Comparison of ENCODE assay signal across 16 cellular contexts in the genomic region with DNA sequence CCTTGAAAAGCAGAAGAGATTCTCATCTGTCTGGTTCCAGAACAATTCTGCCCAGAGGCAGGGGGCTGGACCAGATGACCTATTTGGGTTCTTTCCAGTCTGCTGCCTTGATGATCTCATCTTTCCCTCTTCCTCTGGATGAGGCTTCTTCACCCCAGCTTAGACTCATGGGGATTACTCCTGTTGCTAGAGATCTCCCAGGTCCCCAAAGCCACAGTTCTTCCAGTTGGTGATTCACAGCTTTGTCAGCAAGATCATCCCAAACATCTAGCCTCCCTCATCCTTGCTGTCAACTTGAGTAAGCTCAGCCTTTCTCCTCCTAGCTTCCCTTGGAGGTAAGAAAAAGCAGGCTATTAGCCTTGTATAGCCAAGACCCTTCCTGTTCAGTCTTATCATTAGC.
DNase-seq lines count a peak whose midpoint lies in the region; FAIRE-seq and TF ChIP-seq lines count a peak whose summit lies in the region.
"Had no signal": no experiment of that assay in that cellular context is flagged by ENCODE, and none has a peak within 500 bp of the region (broad histone marks: within the 10 kb centered on the region; RNA-seq: fewer than 3 reads in every experiment).

No MANE protein-coding gene starts in this region.

- H3K9me3 ChIP-seq in ascending aorta (no peaks in the 10 kb centered on the region), SJCRH30 (replicated peaks) (no peaks in the 10 kb centered on the region)
- H3K9me3 ChIP-seq: adrenal gland; BLaER1 treated with 17β-estradiol and CSF1 and Interleukin-3, amounts not matched to agents 10 nM and 100 nM; colonic mucosa had no signal

- H3K4me1 ChIP-seq in ascending aorta (no peaks in the 10 kb centered on the region), SJCRH30 (no peaks in the 10 kb centered on the region)
- H3K4me1 ChIP-seq: adrenal gland; BLaER1 treated with 17β-estradiol and CSF1 and Interleukin-3, amounts not matched to agents 10 nM and 100 nM; colonic mucosa had no signal

- H3K36me3 ChIP-seq in ascending aorta (no peaks in the 10 kb centered on the region), SJCRH30 (no peaks in the 10 kb centered on the region)
- H3K36me3 ChIP-seq: adrenal gland; BLaER1 treated with 17β-estradiol and CSF1 and Interleukin-3, amounts not matched to agents 10 nM and 100 nM; colonic mucosa; WERI-Rb-1 had no signal

- H3K27me3 ChIP-seq in ascending aorta (no peaks in the 10 kb centered on the region), SJCRH30 (no peaks in the 10 kb centered on the region)
- H3K27me3 ChIP-seq: colonic mucosa had no signal

- no peak for TF ChIP-seq CTCF in ascending aorta (IDR thresholded peaks at IDR 0.05)

- peak; percentile 80 for DNase-seq in EH (ENCODE audit: low read depth)
- peak; percentile 64 for DNase-seq in RCC 7860 (ENCODE audit: low spot score)
- peak; percentile 2 for DNase-seq in fibroblast of gingiva (ENCODE audit: low read depth)
- peak; percentile 5 for DNase-seq in myocyte (ENCODE audit: low read depth)
- no peak for DNase-seq in ascending aorta (ENCODE audit: low spot score in 2 of 2)
- no peak for DNase-seq in SJCRH30
- DNase-seq in OCI-M1 (lab: John Stamatoyannopoulos, UW) = no peak
- DNase-seq in stimulated activated naive CD4-positive, alpha-beta T cell (lab: John Stamatoyannopoulos, UW) = no peak
- DNase-seq: activated CD8-positive, alpha-beta T cell treated with anti-CD3 and anti-CD28 coated beads, Interleukin-2, amount 10 ng/mL, durations not matched to agents 7 days and 5 days; adrenal gland; colonic mucosa; NCI-H2029; NCI-H524 treated with DMSO at 0.1 percent for 48 hours; PC-9; WERI-Rb-1 had no signal

- FAIRE-seq in RCC 7860 (lab: Jason Lieb, UNC) = no peak

- intact Hi-C loops in ascending aorta (cut with DNase I) = no loop called here

- no peak overlapping the region for H3K4me3 ChIP-seq in ascending aorta
- H3K4me3 ChIP-seq in SJCRH30 = no peak overlapping the region
- H3K4me3 ChIP-seq: adrenal gland; BLaER1 treated with 17β-estradiol and CSF1 and Interleukin-3, amounts not matched to agents 10 nM and 100 nM; colonic mucosa; PC-9 had no signal

- H3K27ac ChIP-seq in ascending aorta (no peak overlapping the region), SJCRH30 (no peak overlapping the region)
- H3K27ac ChIP-seq: adrenal gland; BLaER1 treated with 17β-estradiol and CSF1 and Interleukin-3, amounts not matched to agents 10 nM and 100 nM; colonic mucosa; PC-9; WERI-Rb-1 had no signal

Comparison
In these comparisons a context has a peak if more than half of its experiments do, and no peak if none do; other contexts are left out.
1. DNase-seq: peak in EH (single experiment), RCC 7860 (single experiment), fibroblast of gingiva (single experiment) and myocyte (single experiment); none in ascending aorta (0 of 2), SJCRH30 (0 of 2), OCI-M1 (single experiment) and stimulated activated naive CD4-positive, alpha-beta T cell (0 of 6).